23 cellular contexts compared by ENCODE assay signal in genomic region chr15:39338251-39338650, GRCh38.
"Had no signal": no experiment of that assay in that cellular context is flagged by ENCODE, and none has a peak within 500 bp of the region (broad histone marks: within the 10 kb centered on the region; RNA-seq: fewer than 3 reads in every experiment).

No MANE protein-coding gene starts in this region.

- H3K27me3 ChIP-seq: colonic mucosa, esophagus muscularis mucosa, gastrocnemius medialis, hepatocyte, neutrophil, right atrium auricular region, sigmoid colon, spleen, testis, tibial artery had no signal

- DNase-seq: colonic mucosa; effector CD8-positive, alpha-beta T cell; endodermal cell; gastrocnemius medialis; head of caudate nucleus; kidney; naive B cell; sigmoid colon; spleen; stimulated activated CD4-positive, alpha-beta T cell treated with anti-CD3 and anti-CD28 coated beads, Interleukin-4, amount 100 ng/mL, for 4 hours; stimulated activated naive CD8-positive, alpha-beta T cell treated with anti-CD3 and anti-CD28 coated beads, Interleukin-15, Interleukin-2, amounts not matched to agents 100 U/mL and 50 U/mL, for 24 hours; substantia nigra; testis; tibial artery had no signal

- H3K4me3 ChIP-seq: colonic mucosa, esophagus muscularis mucosa, gastrocnemius medialis, hepatocyte, lung, right atrium auricular region, sigmoid colon, skin epidermis, spleen, testis, tibial artery had no signal

- H3K36me3 ChIP-seq: colonic mucosa, esophagus muscularis mucosa, gastrocnemius medialis, neutrophil, right atrium auricular region, sigmoid colon, spleen, tibial artery had no signal

- ATAC-seq: gastrocnemius medialis; left lobe of liver; natural killer cell treated with Interleukin-12 subunit alpha and Interleukin-12 subunit beta and Interleukin-15 and Interleukin-18, amount 100 ng/mL, for 72 hours; stimulated activated memory B cell treated with anti-CD40 and anti-IgM and Interleukin-4, amounts not matched to agents 10 μg/mL and 1 μg/mL and 100 μg/mL, for 72 hours; stimulated activated naive CD8-positive, alpha-beta T cell treated with anti-CD3 and anti-CD28 coated beads, Interleukin-15, Interleukin-2, amounts not matched to agents 100 U/mL and 50 U/mL, for 24 hours had no signal

- H3K9me3 ChIP-seq: colonic mucosa, esophagus muscularis mucosa, gastrocnemius medialis, neutrophil, sigmoid colon, testis had no signal
